ENCODE assay signal across 16 cellular contexts in the genomic region with DNA sequence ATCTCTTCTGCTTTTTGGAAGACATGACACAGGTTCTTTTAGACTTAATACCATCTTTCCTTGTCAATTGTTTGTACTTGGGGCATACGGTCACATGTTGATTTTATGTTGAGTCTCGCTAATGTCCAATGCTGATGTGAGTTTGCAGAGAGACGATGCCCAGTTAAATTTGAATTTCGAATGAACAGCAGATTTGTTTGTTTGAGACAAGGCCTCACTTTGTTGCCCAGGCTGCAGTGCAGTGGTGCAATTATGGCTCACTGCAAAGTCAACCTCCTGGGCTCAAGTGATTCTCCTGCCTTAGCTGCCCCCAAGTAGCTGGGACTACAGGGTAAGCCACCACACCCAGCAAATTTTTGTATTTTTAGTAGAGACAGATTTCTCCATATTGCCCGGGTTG.
"Had no signal": no experiment of that assay in that cellular context is flagged by ENCODE, and none has a peak within 500 bp of the region (broad histone marks: within the 10 kb centered on the region; RNA-seq: fewer than 3 reads in every experiment).

No MANE protein-coding gene starts in this region.

- ATAC-seq: heart left ventricle; natural killer cell; pancreas; psoas muscle; right lobe of liver; stimulated activated naive B cell treated with anti-CD40 and anti-IgM and Interleukin-4, amounts not matched to agents 10 μg/mL and 1 μg/mL and 100 μg/mL, for 72 hours; stimulated activated naive CD8-positive, alpha-beta T cell treated with anti-CD3 and anti-CD28 coated beads, Interleukin-15, Interleukin-2, amounts not matched to agents 100 U/mL and 50 U/mL, for 24 hours; upper lobe of right lung had no signal

- DNase-seq: heart left ventricle; islet precursor cell; left ventricle myocardium inferior; naive B cell; natural killer cell; pancreas; psoas muscle; right lobe of liver; stimulated activated CD4-positive, alpha-beta T cell treated with anti-CD3 and anti-CD28 coated beads, Interleukin-2, amount 100 ng/mL, for 24 hours; stimulated activated CD4-positive, alpha-beta T cell treated with anti-CD3 and anti-CD28 coated beads, Interleukin-4, amount 100 ng/mL, for 1 hour; stimulated activated naive B cell treated with anti-CD40 and anti-IgM and Interleukin-4, amounts not matched to agents 10 μg/mL and 1 μg/mL and 100 μg/mL, for 72 hours; stimulated activated naive CD8-positive, alpha-beta T cell treated with anti-CD3 and anti-CD28 coated beads, Interleukin-15, Interleukin-2, amounts not matched to agents 100 U/mL and 50 U/mL, for 24 hours; stomach; tibial artery; trophoblast cell; upper lobe of right lung had no signal
